In genomic region chr5:100600289-100600994, GRCh38 we compare ENCODE assay signal across 30 cellular contexts.
"Had no signal": no experiment of that assay in that cellular context is flagged by ENCODE, and none has a peak within 500 bp of the region (broad histone marks: within the 10 kb centered on the region; RNA-seq: fewer than 3 reads in every experiment).

No MANE protein-coding gene starts in this region.

- H3K9me3 ChIP-seq: esophagus squamous epithelium, thoracic aorta, uterus had no signal

- FAIRE-seq: bronchial epithelial cell, colon, endometrium, frontal cortex, keratinocyte had no signal

- H3K4me3 Mint-ChIP-seq: activated CD4-positive, alpha-beta T cell treated with anti-CD3 and anti-CD28 coated beads for 36 hours; activated CD8-positive, alpha-beta T cell treated with anti-CD3 and anti-CD28 coated beads, Interleukin-2, amount 10 ng/mL, durations not matched to agents 7 days and 5 days; activated naive CD8-positive, alpha-beta T cell; activated T-cell treated with anti-CD3 and anti-CD28 coated beads, Interleukin-2, amount 50 U/mL, for 72 hours; central memory CD8-positive, alpha-beta T cell; mesothelial cell of epicardium; natural killer cell; neural progenitor cell had no signal

- H3K4me2 ChIP-seq: neural progenitor cell had no signal

- H3K4me3 ChIP-seq: esophagus squamous epithelium, neural progenitor cell, thoracic aorta, uterus had no signal

- H3K27me3 ChIP-seq: esophagus squamous epithelium, neural progenitor cell, uterus had no signal

- H3K27me3 Mint-ChIP-seq: activated CD4-positive, alpha-beta T cell treated with anti-CD3 and anti-CD28 coated beads for 36 hours; activated naive CD8-positive, alpha-beta T cell had no signal

- H3K4me1 ChIP-seq: neural progenitor cell, uterus had no signal

- H3K36me3 ChIP-seq: esophagus squamous epithelium, neural progenitor cell, thoracic aorta, uterus had no signal

- H3K36me3 Mint-ChIP-seq: activated naive CD8-positive, alpha-beta T cell; mesothelial cell of epicardium; natural killer cell; neural progenitor cell had no signal

- ATAC-seq: activated CD4-positive, alpha-beta T cell treated with anti-CD3 and anti-CD28 coated beads for 36 hours; activated CD8-positive, alpha-beta T cell treated with anti-CD3 and anti-CD28 coated beads, Interleukin-2, amount 10 ng/mL, durations not matched to agents 7 days and 5 days; activated T-cell treated with anti-CD3 and anti-CD28 coated beads, Interleukin-2, amount 50 U/mL, for 72 hours; left cardiac atrium; natural killer cell; right cardiac atrium; stimulated activated naive CD8-positive, alpha-beta T cell treated with anti-CD3 and anti-CD28 coated beads, Interleukin-15, Interleukin-2, amounts not matched to agents 100 U/mL and 50 U/mL, for 24 hours had no signal

- H3K4me1 Mint-ChIP-seq: activated CD4-positive, alpha-beta T cell treated with anti-CD3 and anti-CD28 coated beads for 36 hours; central memory CD8-positive, alpha-beta T cell; mesothelial cell of epicardium; neural progenitor cell had no signal

- H2AFZ ChIP-seq: neural progenitor cell had no signal

- H3K27ac ChIP-seq: epithelial cell of prostate, esophagus squamous epithelium, neural progenitor cell, thoracic aorta, uterus had no signal

- H3K9me3 Mint-ChIP-seq: activated T-cell treated with anti-CD3 and anti-CD28 coated beads, Interleukin-2, amount 50 U/mL, for 72 hours; central memory CD8-positive, alpha-beta T cell; mesothelial cell of epicardium; natural killer cell; neural progenitor cell had no signal

- DNase-seq: activated CD4-positive, alpha-beta T cell treated with anti-CD3 and anti-CD28 coated beads for 36 hours; activated CD4-positive, CD25-positive, alpha-beta regulatory T cell; activated CD8-positive, alpha-beta T cell treated with anti-CD3 and anti-CD28 coated beads, Interleukin-2, amount 10 ng/mL, durations not matched to agents 7 days and 5 days; activated effector memory CD4-positive, alpha-beta T cell treated with Interleukin-2 at 50 U/mL for 16 hours; activated naive CD4-positive, alpha-beta T cell treated with Interleukin-2 at 50 U/mL for 16 hours; activated T-cell treated with anti-CD3 and anti-CD28 coated beads for 4 hours; activated T-cell treated with anti-CD3 and anti-CD28 coated beads, Interleukin-2, amount 50 U/mL, for 72 hours; anterior cingulate cortex; effector CD8-positive, alpha-beta T cell; esophagus squamous epithelium; glutamatergic neuron; left cardiac atrium; natural killer cell; occipital lobe; right cardiac atrium; stimulated activated naive CD8-positive, alpha-beta T cell treated with anti-CD3 and anti-CD28 coated beads, Interleukin-15, Interleukin-2, amounts not matched to agents 100 U/mL and 50 U/mL, for 24 hours; T-helper 2 cell; trophoblast cell; uterus had no signal

- H3K27ac Mint-ChIP-seq: activated CD4-positive, alpha-beta T cell treated with anti-CD3 and anti-CD28 coated beads for 36 hours; activated CD8-positive, alpha-beta T cell treated with anti-CD3 and anti-CD28 coated beads, Interleukin-2, amount 10 ng/mL, durations not matched to agents 7 days and 5 days; activated naive CD8-positive, alpha-beta T cell; activated T-cell treated with anti-CD3 and anti-CD28 coated beads, Interleukin-2, amount 50 U/mL, for 72 hours; mesothelial cell of epicardium; natural killer cell; neural progenitor cell had no signal
